Comparison of ENCODE assay signal across 1 cellular context in the genomic region with DNA sequence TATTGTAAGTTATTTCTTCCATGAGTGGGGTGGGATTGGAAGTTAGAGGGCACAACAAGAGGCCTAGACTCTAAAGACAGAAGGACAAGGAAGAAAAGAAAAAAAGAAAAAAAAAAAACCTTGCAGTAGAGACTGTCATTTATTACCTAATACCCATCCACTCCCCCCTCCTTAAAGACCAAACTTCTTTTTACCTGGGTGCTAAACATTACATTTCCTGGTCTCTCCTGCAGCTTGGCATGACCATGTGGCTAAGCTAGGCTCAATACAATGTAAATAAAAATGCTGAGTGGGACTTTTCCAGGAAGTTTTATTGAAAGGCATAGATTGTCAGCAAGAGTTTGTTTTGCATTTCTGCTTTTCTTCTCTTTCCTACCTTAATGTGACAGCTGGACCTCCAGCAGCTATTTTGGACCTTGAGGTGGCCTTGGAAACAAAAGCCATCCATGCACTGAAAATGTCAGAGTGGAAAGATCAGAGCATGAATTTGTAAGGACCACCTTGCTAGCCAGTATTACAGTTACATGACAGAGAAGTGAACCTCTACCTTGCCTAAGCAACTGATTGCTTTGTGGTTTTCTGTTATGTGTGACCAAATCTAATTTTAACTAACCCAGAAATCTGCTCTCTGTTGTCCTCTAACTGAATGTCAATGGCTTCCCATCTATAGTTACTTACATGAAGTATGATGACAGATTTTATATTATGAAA.
TF ChIP-seq lines count a peak whose summit lies in the region.

No MANE protein-coding gene starts in this region.

TF ChIP-seq in IMR-90, 13 proteins besides CTCF, POLR2A, EP300 and RAD21:
- TF ChIP-seq NFE2L2 (IDR thresholded peaks at IDR 0.05; ENCODE audit: low read depth, low read length) = no peak
- TF ChIP-seq CHD1 (IDR thresholded peaks at IDR 0.05; ENCODE audit: low read depth, low read length) = no peak
- TF ChIP-seq RCOR1 (IDR thresholded peaks at IDR 0.05; ENCODE audit: insufficient replicate concordance, low read length) = no peak
- no peak for TF ChIP-seq MAZ (IDR thresholded peaks at IDR 0.05; ENCODE audit: borderline replicate concordance, low read depth, low read length)
- TF ChIP-seq MAFK (IDR thresholded peaks at IDR 0.05; ENCODE audit: low read depth, low read length) = peak; percentile 34; the same call in 1 of the 2 replicates
- TF ChIP-seq, protein P1, sequence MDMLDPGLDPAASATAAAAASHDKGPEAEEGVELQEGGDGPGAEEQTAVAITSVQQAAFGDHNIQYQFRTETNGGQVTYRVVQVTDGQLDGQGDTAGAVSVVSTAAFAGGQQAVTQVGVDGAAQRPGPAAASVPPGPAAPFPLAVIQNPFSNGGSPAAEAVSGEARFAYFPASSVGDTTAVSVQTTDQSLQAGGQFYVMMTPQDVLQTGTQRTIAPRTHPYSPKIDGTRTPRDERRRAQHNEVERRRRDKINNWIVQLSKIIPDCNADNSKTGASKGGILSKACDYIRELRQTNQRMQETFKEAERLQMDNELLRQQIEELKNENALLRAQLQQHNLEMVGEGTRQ (IDR thresholded peaks at IDR 0.05; ENCODE audit: low read depth, low read length) = no peak
- TF ChIP-seq, protein P2, sequence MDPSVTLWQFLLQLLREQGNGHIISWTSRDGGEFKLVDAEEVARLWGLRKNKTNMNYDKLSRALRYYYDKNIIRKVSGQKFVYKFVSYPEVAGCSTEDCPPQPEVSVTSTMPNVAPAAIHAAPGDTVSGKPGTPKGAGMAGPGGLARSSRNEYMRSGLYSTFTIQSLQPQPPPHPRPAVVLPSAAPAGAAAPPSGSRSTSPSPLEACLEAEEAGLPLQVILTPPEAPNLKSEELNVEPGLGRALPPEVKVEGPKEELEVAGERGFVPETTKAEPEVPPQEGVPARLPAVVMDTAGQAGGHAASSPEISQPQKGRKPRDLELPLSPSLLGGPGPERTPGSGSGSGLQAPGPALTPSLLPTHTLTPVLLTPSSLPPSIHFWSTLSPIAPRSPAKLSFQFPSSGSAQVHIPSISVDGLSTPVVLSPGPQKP (IDR thresholded peaks at IDR 0.05; ENCODE audit: borderline replicate concordance, low read depth, low read length) = no peak
